ENCODE assay signal across 22 cellular contexts in genomic region chr2:199307461-199307860, GRCh38.
"Had no signal": no experiment of that assay in that cellular context is flagged by ENCODE, and none has a peak within 500 bp of the region (broad histone marks: within the 10 kb centered on the region; RNA-seq: fewer than 3 reads in every experiment).

No MANE protein-coding gene starts in this region.

- H3K27me3 Mint-ChIP-seq: memory B cell had no signal

- H3K9me3 Mint-ChIP-seq: endodermal cell; memory B cell; naive thymus-derived CD8-positive, alpha-beta T cell; neural progenitor cell had no signal

- H3K36me3 Mint-ChIP-seq: activated naive CD8-positive, alpha-beta T cell; immature natural killer cell; memory B cell; naive thymus-derived CD8-positive, alpha-beta T cell had no signal

- DNase-seq: activated CD4-positive, alpha-beta T cell treated with anti-CD3 and anti-CD28 coated beads for 4 hours; activated CD4-positive, alpha-beta T cell treated with anti-CD3 and anti-CD28 coated beads, Interleukin-2, amount 50 U/mL, for 4 hours; activated effector memory CD4-positive, alpha-beta T cell treated with Interleukin-2 at 50 U/mL for 16 hours; activated naive CD4-positive, alpha-beta T cell treated with Interleukin-2 at 50 U/mL for 16 hours; activated T-cell treated with anti-CD3 and anti-CD28 coated beads for 4 hours; caudate nucleus; endodermal cell; heart left ventricle; hypothalamus; immature natural killer cell; naive thymus-derived CD8-positive, alpha-beta T cell; posterior cingulate gyrus; right cardiac atrium; stimulated activated naive CD4-positive, alpha-beta T cell; tibial artery; upper lobe of right lung had no signal

- H2AFZ ChIP-seq: neural progenitor cell had no signal

- H3K27ac Mint-ChIP-seq: activated naive CD8-positive, alpha-beta T cell; endodermal cell; immature natural killer cell; memory B cell; naive thymus-derived CD8-positive, alpha-beta T cell; neural progenitor cell had no signal

- H3K27ac ChIP-seq: esophagus muscularis mucosa, heart left ventricle, neural progenitor cell, suprapubic skin, tibial artery, upper lobe of right lung had no signal

- H3K4me2 ChIP-seq: neural progenitor cell had no signal

- H3K4me1 ChIP-seq: suprapubic skin, upper lobe of right lung had no signal

- ATAC-seq: heart left ventricle; naive thymus-derived CD8-positive, alpha-beta T cell; right cardiac atrium; upper lobe of right lung had no signal

- H3K4me3 ChIP-seq: ascending aorta, esophagus muscularis mucosa, heart left ventricle, neural progenitor cell, suprapubic skin, tibial artery, upper lobe of right lung had no signal

- H3K27me3 ChIP-seq: ascending aorta, esophagus muscularis mucosa, heart left ventricle, neural progenitor cell, suprapubic skin, tibial artery, upper lobe of right lung had no signal

- H3K9me3 ChIP-seq: ascending aorta, esophagus muscularis mucosa, heart left ventricle, suprapubic skin, tibial artery, upper lobe of right lung had no signal

- H3K4me3 Mint-ChIP-seq: activated naive CD8-positive, alpha-beta T cell; endodermal cell; immature natural killer cell; memory B cell; naive thymus-derived CD8-positive, alpha-beta T cell; neural progenitor cell had no signal

- H3K4me1 Mint-ChIP-seq: endodermal cell; immature natural killer cell; memory B cell; naive thymus-derived CD8-positive, alpha-beta T cell had no signal

- H3K36me3 ChIP-seq: ascending aorta, heart left ventricle, neural progenitor cell, suprapubic skin, tibial artery, upper lobe of right lung had no signal
